In genomic region chr5:109412981-109413402, GRCh38 we compare ENCODE assay signal across 1 cellular context.
TF ChIP-seq lines count a peak whose summit lies in the region.

No MANE protein-coding gene starts in this region.

TF ChIP-seq in HCT116, 20 proteins besides CTCF, POLR2A, EP300 and RAD21 (continued from another document):
- no peak for TF ChIP-seq REST (IDR thresholded peaks at IDR 0.05; ENCODE audit: low read depth)
- TF ChIP-seq YY1 (IDR thresholded peaks at IDR 0.05; ENCODE audit: extremely low read depth, insufficient replicate concordance, low read depth, low read length): no peak
- no peak for TF ChIP-seq TCF7L2 (IDR thresholded peaks at IDR 0.05; ENCODE audit: borderline replicate concordance, extremely low read depth, insufficient read depth, insufficient read length)
- TF ChIP-seq SRF (IDR thresholded peaks at IDR 0.05; ENCODE audit: low read depth): no peak
- TF ChIP-seq CBX3 (IDR thresholded peaks at IDR 0.05; ENCODE audit: low read depth): no peak
